Comparison of ENCODE assay signal across 9 cellular contexts in genomic region chr16:8173111-8173644, GRCh38.
A peak's percentile ranks its signal among the peaks of the same experiment; 100 is the strongest.
DNase-seq lines count a peak whose midpoint lies in the region; ATAC-seq and TF ChIP-seq lines count a peak whose summit lies in the region.
"Had no signal": no experiment of that assay in that cellular context is flagged by ENCODE, and none has a peak within 500 bp of the region (broad histone marks: within the 10 kb centered on the region; RNA-seq: fewer than 3 reads in every experiment).

No MANE protein-coding gene starts in this region.

- H3K27ac ChIP-seq in IMR-90 (ENCODE audit: insufficient read depth, low read length) (no peak overlapping the region), OCI-LY3 (ENCODE audit: low read length) (no peak overlapping the region), mammary epithelial cell (ENCODE audit: insufficient read depth, low read depth, low read length) (no peak overlapping the region)

- H3K4me1 ChIP-seq in IMR-90 (ENCODE audit: control insufficient read depth, insufficient read depth, low read length) (no peaks in the 10 kb centered on the region), OCI-LY3 (ENCODE audit: low read length) (peaks cover 1% of the 10 kb centered on the region; the same call in 1 of the 2 replicates), mammary epithelial cell (ENCODE audit: insufficient read depth, low read length) (no peaks in the 10 kb centered on the region)

- intact Hi-C loops in activated CD4-positive, alpha-beta T cell treated with anti-CD3 and anti-CD28 coated beads for 36 hours (cut with DNase I, micrococcal nuclease), result loop anchor here in 1 of 2 experiments (1.0 to 5.0 kb wide), 3 partner anchors 660 to 1488 kb away; no protein-coding TSS in a partner anchor
- intact Hi-C loops in IMR-90 (cut with micrococcal nuclease) (no loop called here), mammary epithelial cell (cut with micrococcal nuclease) (no loop called here), left colon (cut with DNase I, micrococcal nuclease) (loop anchor here in 1 of 2 donors (5.0 to 10.0 kb wide), 2 partner anchors 1146 to 1488 kb away; no protein-coding TSS in a partner anchor)

- 14% methylated on average over 7 of the region's 16 CpGs; no CpG with 5 or more reads in 1 of the 2 experiments for WGBS in IMR-90 (ENCODE audit: extremely low coverage in 2 of 2, insufficient read length in 1 of 2), 2 experiments
- WGBS in mammary epithelial cell (ENCODE audit: low coverage, missing lambda C conversion rate), result 25% methylated on average over 15 of the region's 16 CpGs

- no peak for TF ChIP-seq POLR2A in IMR-90 (IDR thresholded peaks at IDR 0.05; ENCODE audit: low read depth, low read length)

- POLR2A ChIA-PET in activated CD4-positive, alpha-beta T cell treated with anti-CD3 and anti-CD28 coated beads for 36 hours (lab: Charles Lee), result no interaction called here
- POLR2A ChIA-PET in IMR-90 (lab: Charles Lee; ENCODE audit: unreplicated experiment), result no interaction called here

- H3K9me3 Mint-ChIP-seq in activated CD4-positive, alpha-beta T cell treated with anti-CD3 and anti-CD28 coated beads for 36 hours (ENCODE audit: low read depth), result peaks cover 11% of the 10 kb centered on the region

- no peaks in the 10 kb centered on the region for H3K36me3 Mint-ChIP-seq in activated CD4-positive, alpha-beta T cell treated with anti-CD3 and anti-CD28 coated beads for 36 hours (ENCODE audit: low read depth)
- H3K36me3 Mint-ChIP-seq: CD8-positive, alpha-beta T cell had no signal

- H3K4ac ChIP-seq in IMR-90 (ENCODE audit: low read depth, low read length), result no peak overlapping the region

- no peaks in the 10 kb centered on the region for H3K79me1 ChIP-seq in IMR-90 (ENCODE audit: low read depth in 1 of 2, low read length in 2 of 2)

- H2BK120ac ChIP-seq in IMR-90 (ENCODE audit: low read depth, low read length), result no peak overlapping the region

- H3K27me3 Mint-ChIP-seq in activated CD4-positive, alpha-beta T cell treated with anti-CD3 and anti-CD28 coated beads for 36 hours, result no peaks in the 10 kb centered on the region

- H2BK15ac ChIP-seq in IMR-90 (ENCODE audit: low read depth, low read length), result no peak overlapping the region

- no peaks in the 10 kb centered on the region for H4K20me1 ChIP-seq in IMR-90 (ENCODE audit: insufficient read depth, low read length)
- H4K20me1 ChIP-seq in OCI-LY3 (ENCODE audit: insufficient read depth, low read length), result no peaks in the 10 kb centered on the region; the same call in 1 of the 2 replicates
- H4K20me1 ChIP-seq in mammary epithelial cell (ENCODE audit: insufficient read depth, low read length), result no peaks in the 10 kb centered on the region

- no TSS peak for BruUV-seq in IMR-90 (replicated peaks; lab: Mats Ljungman, UMichigan)
- BruUV-seq in mammary epithelial cell (replicated peaks; lab: Mats Ljungman, UMichigan), result no TSS peak

- H3K4me2 ChIP-seq in IMR-90 (ENCODE audit: low read depth, low read length) (no peak overlapping the region), OCI-LY3 (ENCODE audit: low read length) (no peak overlapping the region), mammary epithelial cell (ENCODE audit: insufficient read depth, low read depth, low read length) (no peak overlapping the region)

- H4K5ac ChIP-seq in IMR-90 (ENCODE audit: low read depth, low read length), result no peak overlapping the region

- no peak overlapping the region for H3K4me3 ChIP-seq in IMR-90 (ENCODE audit: insufficient read depth, low read depth, low read length)
- H3K4me3 ChIP-seq in OCI-LY3 (ENCODE audit: low read length), result no peak overlapping the region
- no peak overlapping the region for H3K4me3 ChIP-seq in mammary epithelial cell (replicated peaks in 1 of 3; ENCODE audit: insufficient read depth in 1 of 3, low read depth in 2 of 3, low read length in 3 of 3)

- H3K18ac ChIP-seq in IMR-90 (ENCODE audit: low read depth, low read length), result no peak overlapping the region

- H3K23ac ChIP-seq in IMR-90 (ENCODE audit: low read depth, low read length), result no peak overlapping the region

- H3K56ac ChIP-seq in IMR-90 (ENCODE audit: extremely low read depth, insufficient read depth, low read length), result no peak overlapping the region

- in situ Hi-C loops in IMR-90 (cut with MboI; ENCODE audit: low sequenced_read_pairs), result no loop called here
- in situ Hi-C loops in mammary epithelial cell (cut with MboI; ENCODE audit: low sequenced_read_pairs in 2 of 2), result no loop called here

- ATAC-seq in activated CD4-positive, alpha-beta T cell treated with anti-CD3 and anti-CD28 coated beads for 36 hours, result no peak
- ATAC-seq in IMR-90 (ENCODE audit: low read depth) (0 out of 2 replicates have a peak, but pooled peaks have one; percentile 29), left colon (peak; percentile 96)
- ATAC-seq in activated CD4-positive, CD25-positive, alpha-beta regulatory T cell treated with anti-CD3 and anti-CD28 coated beads, Interleukin-2, amount 50 U/mL, for 24 hours, result no peak
- ATAC-seq: CD8-positive, alpha-beta T cell had no signal

- peak; percentile 39 for TF ChIP-seq CTCF in IMR-90 (conservative IDR thresholded peaks at IDR 0.05; ENCODE audit: low read depth, low read length)
- TF ChIP-seq CTCF in OCI-LY3 (IDR thresholded peaks at IDR 0.05; ENCODE audit: low read depth, low read length), result peak; percentile 93
- TF ChIP-seq CTCF in mammary epithelial cell (conservative IDR thresholded peaks at IDR 0.05 in 1 of 2, IDR thresholded peaks at IDR 0.05 in 1 of 2; ENCODE audit: extremely low read depth in 1 of 2, insufficient read depth in 1 of 2, low read depth in 1 of 2, low read length in 2 of 2), result peak; percentile 60 to 68

- no peaks in the 10 kb centered on the region for H3K79me2 ChIP-seq in OCI-LY3 (ENCODE audit: low read length)
- H3K79me2 ChIP-seq in mammary epithelial cell (ENCODE audit: insufficient read depth, low read length), result no peaks in the 10 kb centered on the region

- H4K91ac ChIP-seq in IMR-90 (ENCODE audit: insufficient read depth, low read depth, low read length), result no peak overlapping the region

- H3K9me1 ChIP-seq in IMR-90 (ENCODE audit: insufficient read depth, low read length), result no peaks in the 10 kb centered on the region

- H3K9me3 ChIP-seq in IMR-90 (ENCODE audit: control insufficient read depth, insufficient read depth, low read length) (peaks cover 12% of the 10 kb centered on the region), OCI-LY3 (ENCODE audit: insufficient read depth, low read length) (no peaks in the 10 kb centered on the region), mammary epithelial cell (replicated peaks; ENCODE audit: insufficient read depth, low read length) (peaks cover 15% of the 10 kb centered on the region)

- no peaks in the 10 kb centered on the region for H3K36me3 ChIP-seq in IMR-90 (ENCODE audit: control insufficient read depth, insufficient read depth, low read length)
- no peaks in the 10 kb centered on the region for H3K36me3 ChIP-seq in OCI-LY3 (replicated peaks; ENCODE audit: low read depth, low read length)
- H3K36me3 ChIP-seq in mammary epithelial cell (ENCODE audit: insufficient read depth, low read length), result no peaks in the 10 kb centered on the region

- no peak overlapping the region for H2BK5ac ChIP-seq in IMR-90 (ENCODE audit: low read depth, low read length, poor library complexity, severe bottlenecking)

- H2AK9ac ChIP-seq in IMR-90 (replicated peaks; ENCODE audit: low read depth, low read length, poor library complexity), result no peak overlapping the region

- no peak overlapping the region for H2BK20ac ChIP-seq in IMR-90 (ENCODE audit: low read depth, low read length)

- H3K14ac ChIP-seq in IMR-90 (replicated peaks; ENCODE audit: low read depth, low read length), result no peak overlapping the region

- H3K27me3 ChIP-seq in IMR-90 (ENCODE audit: control insufficient read depth, insufficient read depth, low read length) (no peaks in the 10 kb centered on the region), OCI-LY3 (ENCODE audit: low read depth, low read length) (peaks cover 11% of the 10 kb centered on the region; the same call in 1 of the 2 replicates), mammary epithelial cell (ENCODE audit: insufficient read depth, low read length) (no peaks in the 10 kb centered on the region)

- H3K4me3 Mint-ChIP-seq in activated CD4-positive, alpha-beta T cell treated with anti-CD3 and anti-CD28 coated beads for 36 hours, result no peak overlapping the region
- H3K4me3 Mint-ChIP-seq: CD8-positive, alpha-beta T cell had no signal

- no peaks in the 10 kb centered on the region for H3K4me1 Mint-ChIP-seq in activated CD4-positive, alpha-beta T cell treated with anti-CD3 and anti-CD28 coated beads for 36 hours

- CTCF ChIA-PET in activated CD4-positive, alpha-beta T cell treated with anti-CD3 and anti-CD28 coated beads for 36 hours (lab: Charles Lee), result interaction anchor here (0.8 to 1.5 kb wide), 2 partner anchors 19 to 20 kb away, joined by 3 to 4 read pairs; no protein-coding TSS in a partner anchor
- CTCF ChIA-PET in IMR-90 (lab: Yijun Ruan, JAX), result no interaction called here
- CTCF ChIA-PET in mammary epithelial cell (lab: Charles Lee; ENCODE audit: low non-redundant PET), result no interaction called here

- no peak overlapping the region for H3K27ac Mint-ChIP-seq in activated CD4-positive, alpha-beta T cell treated with anti-CD3 and anti-CD28 coated beads for 36 hours
- H3K27ac Mint-ChIP-seq: CD8-positive, alpha-beta T cell had no signal

- no peak overlapping the region for H2AFZ ChIP-seq in IMR-90 (replicated peaks; ENCODE audit: low read length, poor library complexity)
- no peak overlapping the region for H2AFZ ChIP-seq in OCI-LY3 (ENCODE audit: low read depth, low read length)
- no peak overlapping the region for H2AFZ ChIP-seq in mammary epithelial cell (ENCODE audit: low read depth, low read length)

- H2AK5ac ChIP-seq in IMR-90 (ENCODE audit: low read depth, low read length), result no peak overlapping the region

- dilution Hi-C loops in IMR-90 (cut with HindIII; ENCODE audit: low sequenced_read_pairs, unreplicated experiment), result no loop called here
- dilution Hi-C loops in mammary epithelial cell (cut with HindIII; ENCODE audit: low sequenced_read_pairs), result no loop called here

- peak; percentile 72 for DNase-seq in activated CD4-positive, alpha-beta T cell treated with anti-CD3 and anti-CD28 coated beads for 36 hours
- no peak for DNase-seq in activated CD4-positive, alpha-beta T cell treated with anti-CD3 and anti-CD28 coated beads for 1 hour
- DNase-seq in IMR-90 (peak; percentile 28), mammary epithelial cell (peak; percentile 38), left colon (peak; percentile 58 to 75)
- DNase-seq in stimulated activated CD8-positive, alpha-beta memory T cell treated with anti-CD3 and anti-CD28 coated beads, Interleukin-4, amount 100 ng/mL, for 24 hours (ENCODE audit: low read depth), result peak; percentile 0

- no peak for TF ChIP-seq RAD21 in IMR-90 (IDR thresholded peaks at IDR 0.05; ENCODE audit: low read length)

- H3K9ac ChIP-seq in IMR-90 (ENCODE audit: low read depth, low read length), result no peak overlapping the region
- H3K9ac ChIP-seq in OCI-LY3 (ENCODE audit: low read length), result no peak overlapping the region
- no peak overlapping the region for H3K9ac ChIP-seq in mammary epithelial cell (ENCODE audit: insufficient read depth, low read length)

- no peak overlapping the region for H4K8ac ChIP-seq in IMR-90 (ENCODE audit: low read depth in 2 of 2, low read length in 2 of 2)

Comparison
In these comparisons a context has a peak if more than half of its experiments do, and no peak if none do; other contexts are left out.
1. ATAC-seq: peak in IMR-90 (single experiment) and left colon (single experiment); none in activated CD4-positive, alpha-beta T cell treated with anti-CD3 and anti-CD28 coated beads for 36 hours (single experiment) and activated CD4-positive, CD25-positive, alpha-beta regulatory T cell treated with anti-CD3 and anti-CD28 coated beads, Interleukin-2, amount 50 U/mL, for 24 hours (0 of 2).
2. CTCF ChIP-seq: peak in every context shown above with its lines; median percentile 93 in OCI-LY3; 64 in mammary epithelial cell; 39 in IMR-90.